ENCODE assay signal across 25 cellular contexts in genomic region chr1:36913523-36914060, GRCh38.
A peak's percentile ranks its signal among the peaks of the same experiment; 100 is the strongest.
DNase-seq lines count a peak whose midpoint lies in the region; ATAC-seq and TF ChIP-seq lines count a peak whose summit lies in the region.
"Had no signal": no experiment of that assay in that cellular context is flagged by ENCODE, and none has a peak within 500 bp of the region (broad histone marks: within the 10 kb centered on the region; RNA-seq: fewer than 3 reads in every experiment).

No MANE protein-coding gene starts in this region.

- WGBS in upper lobe of left lung, 2 donors = 21 to 32% methylated on average over 4 of the region's 4 CpGs

- CTCF ChIA-PET in PC-9 (lab: Charles Lee) = no interaction called here

- POLR2A ChIA-PET in PC-9 (lab: Charles Lee; ENCODE audit: unreplicated experiment) = interaction anchor here (0.7 kb wide), 1 partner anchor 65 kb away, joined by 5 read pairs; no protein-coding TSS in a partner anchor

- ATAC-seq in GM18870 (IDR thresholded peaks at IDR 0.05; ENCODE audit: unreplicated experiment) (no peak), upper lobe of left lung (ENCODE audit: low FRiP score in 2 of 2) (no peak)
- ATAC-seq: activated CD8-positive, alpha-beta memory T cell treated with anti-CD3 and anti-CD28 coated beads, Interleukin-2, amount 10 ng/mL, durations not matched to agents 7 days and 5 days; gastrocnemius medialis; left colon had no signal

- no TSS peak for BruUV-seq in PC-9 (replicated peaks; lab: Mats Ljungman, UMichigan)

- H3K27ac ChIP-seq in upper lobe of left lung = no peak overlapping the region
- H3K27ac ChIP-seq in PC-9 = no peak overlapping the region
- H3K27ac ChIP-seq: dorsolateral prefrontal cortex, gastrocnemius medialis, HL-60, right atrium auricular region had no signal

- H3K36me3 ChIP-seq in upper lobe of left lung = no peaks in the 10 kb centered on the region
- H3K36me3 ChIP-seq in PC-9 (ENCODE audit: low read depth) = no peaks in the 10 kb centered on the region
- H3K36me3 ChIP-seq: gastrocnemius medialis, HAP-1, right atrium auricular region had no signal

- H3K4me2 ChIP-seq in PC-9 = no peak overlapping the region

- H3K4me3 ChIP-seq in upper lobe of left lung = no peak overlapping the region
- no peak overlapping the region for H3K4me3 ChIP-seq in PC-9
- H3K4me3 ChIP-seq: dorsolateral prefrontal cortex, gastrocnemius medialis, HAP-1, right atrium auricular region had no signal

- no peak overlapping the region for H2AFZ ChIP-seq in PC-9

- H3K9me2 ChIP-seq in PC-9 (ENCODE audit: insufficient read depth) = no peaks in the 10 kb centered on the region

- TF ChIP-seq CTCF in upper lobe of left lung (IDR thresholded peaks at IDR 0.05) (no peak), PC-9 (conservative IDR thresholded peaks at IDR 0.05) (no peak)

- TF ChIP-seq POLR2A in upper lobe of left lung (IDR thresholded peaks at IDR 0.05) = no peak

- H3K79me2 ChIP-seq in PC-9 (ENCODE audit: low read depth) = no peaks in the 10 kb centered on the region

- DNase-seq in COR-L47 (lab: John Stamatoyannopoulos, UW) (peak; percentile 88), NCI-H1105 treated with DMSO at 0.1 percent for 48 hours (lab: John Stamatoyannopoulos, UW) (peak; percentile 41), NCI-H69 (lab: John Stamatoyannopoulos, UW) (peak; percentile 81), iPS-NIHi7 (ENCODE audit: extremely low spot score) (peak; percentile 56), posterior cingulate gyrus (no peak), upper lobe of left lung (no peak), PC-9 (no peak)
- DNase-seq: activated CD4-positive, CD25-positive, alpha-beta regulatory T cell; activated CD8-positive, alpha-beta memory T cell treated with anti-CD3 and anti-CD28 coated beads, Interleukin-2, amount 10 ng/mL, durations not matched to agents 7 days and 5 days; activated effector memory CD4-positive, alpha-beta T cell treated with anti-CD3 and anti-CD28 coated beads, Interleukin-2, amount 50 U/mL, for 16 hours; amniotic stem cell; CD4-positive, CD25-positive, alpha-beta regulatory T cell; DND-41; erythroblast; gastrocnemius medialis; IMR-90; left colon; NCI-H524; stimulated activated naive CD4-positive, alpha-beta T cell treated with Interleukin-2 at 50 U/mL for 16 hours; trophoblast cell had no signal

- H3K4me1 ChIP-seq in upper lobe of left lung (no peaks in the 10 kb centered on the region), PC-9 (replicated peaks; ENCODE audit: insufficient read depth) (no peaks in the 10 kb centered on the region)
- H3K4me1 ChIP-seq: gastrocnemius medialis, HAP-1, right atrium auricular region had no signal

- no peaks in the 10 kb centered on the region for H3F3A ChIP-seq in PC-9 (ENCODE audit: insufficient read depth, low read depth)

- intact Hi-C loops in posterior cingulate gyrus (cut with DNase I) (no loop called here), PC-9 (cut with micrococcal nuclease; ENCODE audit: unreplicated experiment) (no loop called here)

- TF ChIP-seq EP300 in upper lobe of left lung (IDR thresholded peaks at IDR 0.05) = no peak

- H4K20me1 ChIP-seq in PC-9 (ENCODE audit: insufficient read depth) = no peaks in the 10 kb centered on the region

- H3K27me3 ChIP-seq in upper lobe of left lung (no peaks in the 10 kb centered on the region), PC-9 (ENCODE audit: insufficient read depth, low read depth) (peaks cover 42% of the 10 kb centered on the region)
- H3K27me3 ChIP-seq: gastrocnemius medialis, right atrium auricular region had no signal

- H3K9me3 ChIP-seq in upper lobe of left lung (no peaks in the 10 kb centered on the region), PC-9 (ENCODE audit: insufficient read depth, low read depth) (no peaks in the 10 kb centered on the region)
- H3K9me3 ChIP-seq: gastrocnemius medialis, HAP-1 had no signal

Comparison
In these comparisons a context has a peak if more than half of its experiments do, and no peak if none do; other contexts are left out.
1. DNase-seq: peak in COR-L47 (single experiment), NCI-H1105 treated with DMSO at 0.1 percent for 48 hours (single experiment), NCI-H69 (single experiment) and iPS-NIHi7 (single experiment); none in posterior cingulate gyrus (0 of 10), upper lobe of left lung (0 of 2) and PC-9 (0 of 2).